11 cellular contexts compared by ENCODE assay signal in the genomic region with DNA sequence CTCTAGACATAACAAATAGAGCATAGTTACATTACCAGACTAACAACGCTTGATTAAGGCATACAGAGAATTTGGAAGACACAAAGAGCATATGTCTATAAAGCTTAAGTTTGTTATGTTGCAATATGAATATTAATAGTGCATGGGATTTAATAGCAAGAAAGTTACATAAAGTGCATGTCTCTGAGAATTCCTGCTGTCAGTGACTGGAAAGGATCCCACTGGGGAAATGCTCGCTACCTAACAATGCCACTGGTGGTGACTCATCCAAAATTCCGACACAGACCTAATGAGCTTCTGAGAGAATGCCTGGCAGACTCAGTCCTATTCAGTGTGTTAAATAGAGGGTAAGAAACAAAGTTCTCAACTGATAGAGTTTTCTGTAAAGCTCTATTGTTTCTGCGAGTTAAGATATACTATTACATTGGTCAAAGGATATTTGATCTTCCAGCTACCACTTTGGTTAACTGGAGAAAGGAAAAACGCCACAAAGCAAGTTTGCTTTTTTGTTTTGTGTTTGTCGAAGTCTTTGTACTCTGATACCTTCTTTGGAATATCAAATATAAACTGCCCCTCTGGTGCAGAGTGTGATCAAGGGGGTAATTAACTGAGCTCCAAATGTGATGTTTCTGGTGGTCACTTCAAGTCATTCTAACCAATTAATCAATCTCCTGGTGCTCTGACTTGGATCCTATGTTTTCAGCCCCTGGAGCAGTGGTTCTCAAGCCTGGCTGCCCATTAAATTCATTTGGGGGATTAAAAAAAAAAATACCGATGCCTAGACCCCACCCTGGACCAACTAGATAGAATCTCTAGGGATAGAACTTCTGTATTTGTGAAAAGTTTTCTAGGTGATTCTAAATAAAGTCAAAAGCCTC.
DNase-seq lines count a peak whose midpoint lies in the region; ATAC-seq and TF ChIP-seq lines count a peak whose summit lies in the region.
"Had no signal": no experiment of that assay in that cellular context is flagged by ENCODE, and none has a peak within 500 bp of the region (broad histone marks: within the 10 kb centered on the region; RNA-seq: fewer than 3 reads in every experiment).

No MANE protein-coding gene starts in this region.

- H3K9me3 ChIP-seq in cardiac muscle cell (ENCODE audit: low read depth) (no peaks in the 10 kb centered on the region), T-helper 17 cell (ENCODE audit: control insufficient read depth, low read length, poor library complexity, severe bottlenecking) (no peaks in the 10 kb centered on the region)

- H3K27ac Mint-ChIP-seq in WTC11 (no peak overlapping the region), type B pancreatic cell (no peak overlapping the region), T-helper 17 cell (no peak overlapping the region)
- H3K27ac Mint-ChIP-seq: activated naive CD8-positive, alpha-beta T cell treated with anti-CD3 and anti-CD28 coated beads, Interleukin-2, amount 10 ng/mL, durations not matched to agents 7 days and 5 days; natural killer cell treated with Interleukin-12 subunit alpha and Interleukin-12 subunit beta and Interleukin-15 and Interleukin-18, amount 100 ng/mL, for 72 hours had no signal

- H3K4me3 ChIP-seq in cardiac muscle cell (no peak overlapping the region), dorsolateral prefrontal cortex (no peak overlapping the region)

- no peaks in the 10 kb centered on the region for H3K27me3 ChIP-seq in cardiac muscle cell
- no peaks in the 10 kb centered on the region for H3K27me3 ChIP-seq in dorsolateral prefrontal cortex

- H3K36me3 Mint-ChIP-seq in WTC11: no peaks in the 10 kb centered on the region
- no peaks in the 10 kb centered on the region for H3K36me3 Mint-ChIP-seq in type B pancreatic cell
- H3K36me3 Mint-ChIP-seq in T-helper 17 cell (ENCODE audit: low read depth): no peaks in the 10 kb centered on the region
- H3K36me3 Mint-ChIP-seq: activated naive CD8-positive, alpha-beta T cell treated with anti-CD3 and anti-CD28 coated beads, Interleukin-2, amount 10 ng/mL, durations not matched to agents 7 days and 5 days; natural killer cell treated with Interleukin-12 subunit alpha and Interleukin-12 subunit beta and Interleukin-15 and Interleukin-18, amount 100 ng/mL, for 72 hours had no signal

- TF ChIP-seq CTCF in WTC11 (IDR thresholded peaks at IDR 0.05) (no peak), cardiac muscle cell (IDR thresholded peaks at IDR 0.05; ENCODE audit: low read depth, low read length) (no peak), type B pancreatic cell (conservative IDR thresholded peaks at IDR 0.05) (no peak), dorsolateral prefrontal cortex (IDR thresholded peaks at IDR 0.05 in 54 of 56, conservative IDR thresholded peaks at IDR 0.05 in 2 of 56; ENCODE audit: low read depth in 1 of 56, partially characterized antibody in 56 of 56) (no peak)

- CTCF ChIA-PET in WTC11 (lab: Charles Lee): interaction anchor here (1.3 kb wide), 1 partner anchor 19 kb away, joined by 3 read pairs; no protein-coding TSS in a partner anchor

- H3K4me3 Mint-ChIP-seq in WTC11: no peak overlapping the region
- no peak overlapping the region for H3K4me3 Mint-ChIP-seq in type B pancreatic cell
- no peak overlapping the region for H3K4me3 Mint-ChIP-seq in T-helper 17 cell
- H3K4me3 Mint-ChIP-seq: activated naive CD8-positive, alpha-beta T cell treated with anti-CD3 and anti-CD28 coated beads, Interleukin-2, amount 10 ng/mL, durations not matched to agents 7 days and 5 days; natural killer cell treated with Interleukin-12 subunit alpha and Interleukin-12 subunit beta and Interleukin-15 and Interleukin-18, amount 100 ng/mL, for 72 hours had no signal

- ATAC-seq in WTC11 (peak; percentile 78), HG03139 (IDR thresholded peaks at IDR 0.05; ENCODE audit: unreplicated experiment) (no peak), T-helper 17 cell (no peak)
- ATAC-seq: natural killer cell treated with Interleukin-12 subunit alpha and Interleukin-12 subunit beta and Interleukin-15 and Interleukin-18, amount 100 ng/mL, for 72 hours had no signal

- POLR2A ChIA-PET in WTC11 (lab: Charles Lee): no interaction called here

- H3K27ac ChIP-seq in cardiac muscle cell: peak overlapping the region; percentile 24
- H3K27ac ChIP-seq in dorsolateral prefrontal cortex: no peak overlapping the region

- no peaks in the 10 kb centered on the region for H3K27me3 Mint-ChIP-seq in WTC11 (ENCODE audit: low read depth)
- peaks cover 7% of the 10 kb centered on the region for H3K27me3 Mint-ChIP-seq in type B pancreatic cell
- peaks cover 38% of the 10 kb centered on the region for H3K27me3 Mint-ChIP-seq in T-helper 17 cell

- intact Hi-C loops in dorsolateral prefrontal cortex (cut with DNase I): no loop called here

- H3K9me3 Mint-ChIP-seq in WTC11 (peaks cover 2% of the 10 kb centered on the region), type B pancreatic cell (peaks cover 3% of the 10 kb centered on the region)
- H3K9me3 Mint-ChIP-seq: activated naive CD8-positive, alpha-beta T cell treated with anti-CD3 and anti-CD28 coated beads, Interleukin-2, amount 10 ng/mL, durations not matched to agents 7 days and 5 days; natural killer cell treated with Interleukin-12 subunit alpha and Interleukin-12 subunit beta and Interleukin-15 and Interleukin-18, amount 100 ng/mL, for 72 hours had no signal

- DNase-seq in H4 (ENCODE audit: low spot score) (peak; percentile 74), WTC11 (ENCODE audit: low spot score) (no peak), cardiac muscle cell (ENCODE audit: low read depth in 1 of 2, low spot score in 1 of 2) (peak in 1 of 2 donors; percentile 93), pulmonary artery endothelial cell (ENCODE audit: low read depth, low spot score) (peak; percentile 91), type B pancreatic cell (ENCODE audit: extremely low spot score, unreplicated experiment) (no peak), dorsolateral prefrontal cortex (no peak), T-helper 17 cell (no peak)
- DNase-seq: activated naive CD8-positive, alpha-beta T cell treated with anti-CD3 and anti-CD28 coated beads, Interleukin-2, amount 10 ng/mL, durations not matched to agents 7 days and 5 days; RPMI8226 had no signal

- H3K4me1 ChIP-seq in cardiac muscle cell (ENCODE audit: low read depth): peaks cover 29% of the 10 kb centered on the region

- H3K4me1 Mint-ChIP-seq in WTC11 (peaks cover 39% of the 10 kb centered on the region), type B pancreatic cell (ENCODE audit: unreplicated experiment) (peaks cover 26% of the 10 kb centered on the region), T-helper 17 cell (no peaks in the 10 kb centered on the region)
- H3K4me1 Mint-ChIP-seq: activated naive CD8-positive, alpha-beta T cell treated with anti-CD3 and anti-CD28 coated beads, Interleukin-2, amount 10 ng/mL, durations not matched to agents 7 days and 5 days had no signal

- no peaks in the 10 kb centered on the region for H3K36me3 ChIP-seq in cardiac muscle cell

TF ChIP-seq in WTC11, 78 proteins besides CTCF, POLR2A, EP300 and RAD21 (continues in another document):
- TF ChIP-seq, protein P1, sequence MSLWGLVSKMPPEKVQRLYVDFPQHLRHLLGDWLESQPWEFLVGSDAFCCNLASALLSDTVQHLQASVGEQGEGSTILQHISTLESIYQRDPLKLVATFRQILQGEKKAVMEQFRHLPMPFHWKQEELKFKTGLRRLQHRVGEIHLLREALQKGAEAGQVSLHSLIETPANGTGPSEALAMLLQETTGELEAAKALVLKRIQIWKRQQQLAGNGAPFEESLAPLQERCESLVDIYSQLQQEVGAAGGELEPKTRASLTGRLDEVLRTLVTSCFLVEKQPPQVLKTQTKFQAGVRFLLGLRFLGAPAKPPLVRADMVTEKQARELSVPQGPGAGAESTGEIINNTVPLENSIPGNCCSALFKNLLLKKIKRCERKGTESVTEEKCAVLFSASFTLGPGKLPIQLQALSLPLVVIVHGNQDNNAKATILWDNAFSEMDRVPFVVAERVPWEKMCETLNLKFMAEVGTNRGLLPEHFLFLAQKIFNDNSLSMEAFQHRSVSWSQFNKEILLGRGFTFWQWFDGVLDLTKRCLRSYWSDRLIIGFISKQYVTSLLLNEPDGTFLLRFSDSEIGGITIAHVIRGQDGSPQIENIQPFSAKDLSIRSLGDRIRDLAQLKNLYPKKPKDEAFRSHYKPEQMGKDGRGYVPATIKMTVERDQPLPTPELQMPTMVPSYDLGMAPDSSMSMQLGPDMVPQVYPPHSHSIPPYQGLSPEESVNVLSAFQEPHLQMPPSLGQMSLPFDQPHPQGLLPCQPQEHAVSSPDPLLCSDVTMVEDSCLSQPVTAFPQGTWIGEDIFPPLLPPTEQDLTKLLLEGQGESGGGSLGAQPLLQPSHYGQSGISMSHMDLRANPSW (CRISPR knock-in tag; conservative IDR thresholded peaks at IDR 0.05; ENCODE audit: low read depth): no peak
- TF ChIP-seq ZNF396 (CRISPR knock-in tag; IDR thresholded peaks at IDR 0.05; ENCODE audit: borderline replicate concordance): no peak
- TF ChIP-seq EMX1 (CRISPR knock-in tag; IDR thresholded peaks at IDR 0.05): no peak
- no peak for TF ChIP-seq FOXK1 (CRISPR knock-in tag; IDR thresholded peaks at IDR 0.05)
- TF ChIP-seq NR2C2 (CRISPR knock-in tag; IDR thresholded peaks at IDR 0.05): no peak
- no peak for TF ChIP-seq MYBL2 (CRISPR knock-in tag; IDR thresholded peaks at IDR 0.05)
- no peak for TF ChIP-seq ZNF423 (CRISPR knock-in tag; IDR thresholded peaks at IDR 0.05)
- TF ChIP-seq, protein P2, sequence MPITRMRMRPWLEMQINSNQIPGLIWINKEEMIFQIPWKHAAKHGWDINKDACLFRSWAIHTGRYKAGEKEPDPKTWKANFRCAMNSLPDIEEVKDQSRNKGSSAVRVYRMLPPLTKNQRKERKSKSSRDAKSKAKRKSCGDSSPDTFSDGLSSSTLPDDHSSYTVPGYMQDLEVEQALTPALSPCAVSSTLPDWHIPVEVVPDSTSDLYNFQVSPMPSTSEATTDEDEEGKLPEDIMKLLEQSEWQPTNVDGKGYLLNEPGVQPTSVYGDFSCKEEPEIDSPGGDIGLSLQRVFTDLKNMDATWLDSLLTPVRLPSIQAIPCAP (CRISPR knock-in tag; IDR thresholded peaks at IDR 0.05): no peak
- TF ChIP-seq, protein P3, sequence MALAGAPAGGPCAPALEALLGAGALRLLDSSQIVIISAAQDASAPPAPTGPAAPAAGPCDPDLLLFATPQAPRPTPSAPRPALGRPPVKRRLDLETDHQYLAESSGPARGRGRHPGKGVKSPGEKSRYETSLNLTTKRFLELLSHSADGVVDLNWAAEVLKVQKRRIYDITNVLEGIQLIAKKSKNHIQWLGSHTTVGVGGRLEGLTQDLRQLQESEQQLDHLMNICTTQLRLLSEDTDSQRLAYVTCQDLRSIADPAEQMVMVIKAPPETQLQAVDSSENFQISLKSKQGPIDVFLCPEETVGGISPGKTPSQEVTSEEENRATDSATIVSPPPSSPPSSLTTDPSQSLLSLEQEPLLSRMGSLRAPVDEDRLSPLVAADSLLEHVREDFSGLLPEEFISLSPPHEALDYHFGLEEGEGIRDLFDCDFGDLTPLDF (CRISPR knock-in tag; IDR thresholded peaks at IDR 0.05): no peak
- no peak for TF ChIP-seq SOX15 (CRISPR knock-in tag; IDR thresholded peaks at IDR 0.05)

Comparison
In these comparisons a context has a peak if more than half of its experiments do, and no peak if none do; other contexts are left out.
1. DNase-seq: peak in H4 (single experiment) and pulmonary artery endothelial cell (single experiment); none in WTC11 (single experiment), type B pancreatic cell (single experiment), dorsolateral prefrontal cortex (0 of 10) and T-helper 17 cell (0 of 3).